In genomic region chr9:136552117-136552685, GRCh38 we compare ENCODE assay signal across 9 cellular contexts. TPM values are rescaled to one million over a fixed set of nuclear protein-coding genes. Genes with fewer than 3 reads are reported as not detected.
DNase-seq lines count a peak whose midpoint lies in the region; ATAC-seq, FAIRE-seq and TF ChIP-seq lines count a peak whose summit lies in the region.
"Had no signal": no experiment of that assay in that cellular context is flagged by ENCODE, and none has a peak within 500 bp of the region (broad histone marks: within the 10 kb centered on the region; RNA-seq: fewer than 3 reads in every experiment).

No MANE protein-coding gene starts in this region.

- H3K27me3 ChIP-seq in GM12878 (replicated peaks in 1 of 2; ENCODE audit: control insufficient read depth in 2 of 2, insufficient read depth in 2 of 2, low read length in 1 of 2) (no peaks in the 10 kb centered on the region), mesenchymal stem cell (ENCODE audit: control insufficient read depth in 1 of 2, insufficient read depth in 1 of 2, low read length in 2 of 2) (peaks cover 0 to 15% of the 10 kb centered on the region in 2 experiments)

- H3K36me3 ChIP-seq in GM12878 (ENCODE audit: control insufficient read depth in 2 of 2, insufficient read depth in 2 of 2, low read length in 1 of 2) (no peaks in the 10 kb centered on the region), mesenchymal stem cell (ENCODE audit: control insufficient read depth in 1 of 2, insufficient read depth in 2 of 2, low read depth in 1 of 2, low read length in 2 of 2) (peaks cover 0 to 3% of the 10 kb centered on the region in 2 experiments)

- H3K9ac ChIP-seq in GM12878 (ENCODE audit: control insufficient read depth, insufficient read depth, low read length) (no peak overlapping the region), mesenchymal stem cell (ENCODE audit: low read length) (peak overlapping the region; percentile 3)

- H3K4me1 Mint-ChIP-seq in HFFc6 (ENCODE audit: low read depth): peaks cover 24% of the 10 kb centered on the region
- H3K4me1 Mint-ChIP-seq: central memory CD8-positive, alpha-beta T cell had no signal

- BruUV-seq in GM12878 (replicated peaks; lab: Mats Ljungman, UMichigan): no TSS peak

- H3K23ac ChIP-seq in mesenchymal stem cell (ENCODE audit: low read length in 2 of 2): no peak overlapping the region

- H3K9me3 Mint-ChIP-seq in HFFc6: no peaks in the 10 kb centered on the region
- H3K9me3 Mint-ChIP-seq: central memory CD8-positive, alpha-beta T cell had no signal

- H3K27me3 Mint-ChIP-seq in HFFc6 (ENCODE audit: insufficient read depth): no peaks in the 10 kb centered on the region; the same call in none of the 2 replicates
- H3K27me3 Mint-ChIP-seq: central memory CD8-positive, alpha-beta T cell had no signal

- peak overlapping the region; percentile 45 for H3K27ac ChIP-seq in GM12878 (ENCODE audit: control insufficient read depth, insufficient read depth)
- H3K27ac ChIP-seq in mesenchymal stem cell (ENCODE audit: low read length, poor library complexity, severe bottlenecking): peak overlapping the region; percentile 24

- H3K4me2 ChIP-seq in GM12878 (ENCODE audit: control insufficient read depth, insufficient read depth) (peak overlapping the region; percentile 57; the same call in 1 of the 2 replicates), mesenchymal stem cell (ENCODE audit: low read length, poor library complexity, severe bottlenecking) (no peak overlapping the region)

- in situ Hi-C loops in GM12878 (cut with MboI): no loop called here

- no peaks in the 10 kb centered on the region for H3K79me2 ChIP-seq in GM12878 (ENCODE audit: control insufficient read depth, insufficient read depth, low read length)

- DNase-seq in AG08396 (ENCODE audit: low spot score): peak; percentile 78
- peak; percentile 79 for DNase-seq in HFFc6
- DNase-seq in GM12878 (ENCODE audit: low read depth, low spot score): no peak
- DNase-seq in mesenchymal stem cell: peak; percentile 96
- DNase-seq in putamen (ENCODE audit: low spot score): no peak

- H2AFZ ChIP-seq in GM12878 (ENCODE audit: control insufficient read depth, low read depth, low read length): no peak overlapping the region; the same call in 1 of the 2 replicates
- H2AFZ ChIP-seq in mesenchymal stem cell (ENCODE audit: low read depth, low read length): no peak overlapping the region

- peak overlapping the region; percentile 98 for H2BK120ac ChIP-seq in mesenchymal stem cell (ENCODE audit: low read depth, low read length)

- no peaks in the 10 kb centered on the region for H4K20me1 ChIP-seq in GM12878 (ENCODE audit: control insufficient read depth, insufficient read depth)

- RAD21 ChIA-PET in GM12878 (lab: Charles Lee; ENCODE audit: unreplicated experiment): interaction anchor here (0.8 to 3.3 kb wide), 4 partner anchors 11 to 74 kb away, joined by 3 to 24 read pairs (median 12); no protein-coding TSS in a partner anchor

- H2BK15ac ChIP-seq in mesenchymal stem cell (ENCODE audit: low read depth, poor library complexity, severe bottlenecking): no peak overlapping the region

- ATAC-seq in GM12878 (peak; percentile 68), GM18517 (IDR thresholded peaks at IDR 0.05; ENCODE audit: unreplicated experiment) (no peak), GM21737 (IDR thresholded peaks at IDR 0.05; ENCODE audit: unreplicated experiment) (no peak), HG03159 (IDR thresholded peaks at IDR 0.05; ENCODE audit: unreplicated experiment) (no peak)

- H3K79me1 ChIP-seq in mesenchymal stem cell (replicated peaks; ENCODE audit: low read length, poor library complexity, severe bottlenecking): peaks cover 2% of the 10 kb centered on the region

- H3K4ac ChIP-seq in mesenchymal stem cell (ENCODE audit: low read depth in 1 of 2, low read length in 2 of 2): peak overlapping the region in 1 of 2 experiments; percentile 47

- peak overlapping the region; percentile 64 to 72 for H3K18ac ChIP-seq in mesenchymal stem cell (ENCODE audit: low read depth in 1 of 2, low read length in 2 of 2)

- H3K4me1 ChIP-seq in GM12878 (ENCODE audit: control insufficient read depth, insufficient read depth, low read length): peaks cover 29% of the 10 kb centered on the region
- H3K4me1 ChIP-seq in mesenchymal stem cell (ENCODE audit: control insufficient read depth, insufficient read depth, low read depth, low read length): peaks cover 53% of the 10 kb centered on the region

- WGBS in GM12878 (ENCODE audit: insufficient coverage, insufficient replicate concordance, low lambda C conversion rate, missing lambda C conversion rate): 20% methylated on average over 22 of the region's 22 CpGs
- WGBS in mesenchymal stem cell: 27% methylated on average over 22 of the region's 22 CpGs

- TF ChIP-seq POLR2A in GM12878 (IDR thresholded peaks at IDR 0.05; ENCODE audit: low read depth, low read length): no peak

- SMC1A ChIA-PET in GM12878 (lab: Charles Lee; ENCODE audit: uncharacterized antibody, unreplicated experiment): interaction anchor here (0.7 to 2.5 kb wide), 9 partner anchors 10 to 78 kb away, joined by 3 to 23 read pairs (median 3); no protein-coding TSS in a partner anchor

- H3K4me3 Mint-ChIP-seq in HFFc6: peak overlapping the region; percentile 82
- H3K4me3 Mint-ChIP-seq: central memory CD8-positive, alpha-beta T cell had no signal

- TF ChIP-seq CTCF in HFFc6 (IDR thresholded peaks at IDR 0.05) (no peak), GM12878 (IDR thresholded peaks at IDR 0.05 in 2 of 3, conservative IDR thresholded peaks at IDR 0.05 in 1 of 3; ENCODE audit: control insufficient read depth in 2 of 3, extremely low read depth in 1 of 3, insufficient read depth in 1 of 3, low read depth in 3 of 3, low read length in 3 of 3) (no peak)

- CTCF ChIA-PET in GM12878 (lab: Yijun Ruan, JAX): interaction anchor here (1.0 to 1.3 kb wide), 5 partner anchors 10 to 64 kb away, joined by 3 to 5 read pairs (median 5); no protein-coding TSS in a partner anchor

- peak overlapping the region; percentile 52 for H4K91ac ChIP-seq in mesenchymal stem cell (ENCODE audit: low read length)

- no peak overlapping the region for H2BK5ac ChIP-seq in mesenchymal stem cell (ENCODE audit: low read depth, low read length, poor library complexity, severe bottlenecking)

- peak overlapping the region; percentile 93 for H3K27ac Mint-ChIP-seq in HFFc6

- no peak for TF ChIP-seq RAD21 in GM12878 (IDR thresholded peaks at IDR 0.05; ENCODE audit: insufficient read depth, low read depth, low read length)

- H2AK5ac ChIP-seq in mesenchymal stem cell (ENCODE audit: low read length, severe bottlenecking): peak overlapping the region; percentile 6

- POLR2A ChIA-PET in GM12878 (lab: Charles Lee): interaction anchor here (1.0 to 2.8 kb wide), 4 partner anchors 11 to 78 kb away, joined by 3 to 31 read pairs (median 13); no protein-coding TSS in a partner anchor

- TF ChIP-seq EP300 in GM12878 (IDR thresholded peaks at IDR 0.05; ENCODE audit: borderline replicate concordance in 1 of 2, control insufficient read depth in 1 of 2, low read depth in 2 of 2, low read length in 2 of 2): no peak

- intact Hi-C loops in GM12878 (cut with micrococcal nuclease; ENCODE audit: unreplicated experiment): no loop called here

- peak; percentile 83 for FAIRE-seq in GM12878 (lab: Jason Lieb, UNC)

- H4K8ac ChIP-seq in mesenchymal stem cell (ENCODE audit: low read length): peak overlapping the region; percentile 52

- H3K36me3 Mint-ChIP-seq in HFFc6 (ENCODE audit: low read depth): no peaks in the 10 kb centered on the region

- H3K9me3 ChIP-seq in GM12878 (replicated peaks; ENCODE audit: control insufficient read depth, insufficient read depth, low read length) (no peaks in the 10 kb centered on the region), mesenchymal stem cell (ENCODE audit: control insufficient read depth, low read length) (no peaks in the 10 kb centered on the region)

- H3K4me3 ChIP-seq in GM12878 (no peak overlapping the region), mesenchymal stem cell (ENCODE audit: insufficient read depth in 1 of 2, low read depth in 1 of 2, low read length in 2 of 2) (peak overlapping the region in 1 of 2 experiments; percentile 59)

- H3K14ac ChIP-seq in mesenchymal stem cell (ENCODE audit: low read length in 2 of 2): no peak overlapping the region

- peak overlapping the region; percentile 45 to 79 for H2BK12ac ChIP-seq in mesenchymal stem cell (ENCODE audit: low read length in 2 of 2)

TF ChIP-seq in GM12878, 131 proteins besides CTCF, POLR2A, EP300 and RAD21 (continues in another document):
- 0 out of 2 replicates have a peak, but pooled peaks have one; percentile 21 for TF ChIP-seq SMARCA5 (IDR thresholded peaks at IDR 0.05)
- TF ChIP-seq MTA2 (IDR thresholded peaks at IDR 0.05; ENCODE audit: low read depth): 0 out of 2 replicates have a peak, but pooled peaks have one; percentile 9
- TF ChIP-seq FOXM1 (IDR thresholded peaks at IDR 0.05; ENCODE audit: low read depth, low read length): peak; percentile 12; the same call in 1 of the 2 replicates
- no peak for TF ChIP-seq POLR2AphosphoS2 (IDR thresholded peaks at IDR 0.05; ENCODE audit: low read depth, low read length)
- no peak for TF ChIP-seq RB1 (IDR thresholded peaks at IDR 0.05; ENCODE audit: borderline replicate concordance)
- peak; percentile 36 for TF ChIP-seq MEF2B (IDR thresholded peaks at IDR 0.05; ENCODE audit: partially characterized antibody, poor library complexity, severe bottlenecking)
- TF ChIP-seq IKZF1 (conservative IDR thresholded peaks at IDR 0.05): 0 out of 2 replicates have a peak, but pooled peaks have one; percentile 10
- 0 out of 2 replicates have a peak, but pooled peaks have one; percentile 11 for TF ChIP-seq JUNB (IDR thresholded peaks at IDR 0.05)

RNA-seq across cellular contexts. Expression of gene NOTCH1, which starts 6.4 kb away (rescaled TPM):
- total RNA-seq in HFFc6 (2021; fragmentation: NEBNext Ultra II Directional; extraction: Animal tissue kit (Norgen Biotek cat#: 25700)): 10 to 100 TPM; 12.1 to 17.1 (median 14.7) TPM
- 114 and 132 TPM in 2 replicates for total RNA-seq in GM12878 (2013; cell fraction: nucleolus; rRNA removed)
- total RNA-seq in GM12878 (2014; rRNA removed) (6.9 and 9.7 TPM in 2 replicates), GM12878 (2014; rRNA removed; fragmentation: Illumina TruSeq; extraction: Trizol) (1.8 and 2.5 TPM in 2 replicates), GM12878 (2021) (38.6 and 40.0 TPM in 2 replicates)
- polyA plus RNA-seq in GM12878 (2011; ENCODE audit: low read depth): 2.6 TPM
- polyA plus RNA-seq in GM12878 (2011; rRNA removed) (1.4 TPM in 2 replicates), GM12878 (2014; fragmentation: Illumina TruSeq; extraction: Trizol) (1.1 and 2.7 TPM in 2 replicates), GM12878 (2014; fragmentation: Nextera tagmentation; extraction: Ambion mirVana) (under 1 TPM; 0.02 to 0.24 TPM), GM12878 (2014; rRNA removed) (12.4 and 12.7 TPM in 2 replicates), GM12878 (2016; fragmentation: Nextera tagmentation; extraction: Ambion mirVana) (1 to 10 TPM; 4.7 to 6.8 TPM)
- polyA plus RNA-seq in GM12878 (2011; cell fraction: cytosol; rRNA removed): 4.7 and 4.9 TPM in 2 replicates
- 31.3 and 51.1 TPM in 2 replicates for polyA plus RNA-seq in GM12878 (2011; cell fraction: nucleus; rRNA removed)
- polyA plus RNA-seq in GM12878 (2012): 7.3 and 8.7 TPM in 2 replicates
- 4.2 and 12.3 TPM in 2 replicates for polyA minus RNA-seq in GM12878 (2011; rRNA and poly(A)+ RNA removed)
- polyA minus RNA-seq in GM12878 (2011; cell fraction: cytosol; rRNA and poly(A)+ RNA removed): 20.2 and 32.2 TPM in 2 replicates
- polyA minus RNA-seq in GM12878 (2011; cell fraction: nucleus; rRNA and poly(A)+ RNA removed): 14.4 and 23.8 TPM in 2 replicates
- polyA plus RNA-seq in mesenchymal stem cell (2013, experiment 1 of 2): 15.4 TPM
- polyA plus RNA-seq in mesenchymal stem cell (2013, experiment 2 of 2): 13.5 TPM

Comparison
In these comparisons a context has a peak if more than half of its experiments do, and no peak if none do; other contexts are left out.
1. DNase-seq: peak in AG08396 (single experiment), HFFc6 (single experiment) and mesenchymal stem cell (single experiment); none in GM12878 (single experiment) and putamen (single experiment).